Comparison of ENCODE assay signal across 22 cellular contexts in the genomic region with DNA sequence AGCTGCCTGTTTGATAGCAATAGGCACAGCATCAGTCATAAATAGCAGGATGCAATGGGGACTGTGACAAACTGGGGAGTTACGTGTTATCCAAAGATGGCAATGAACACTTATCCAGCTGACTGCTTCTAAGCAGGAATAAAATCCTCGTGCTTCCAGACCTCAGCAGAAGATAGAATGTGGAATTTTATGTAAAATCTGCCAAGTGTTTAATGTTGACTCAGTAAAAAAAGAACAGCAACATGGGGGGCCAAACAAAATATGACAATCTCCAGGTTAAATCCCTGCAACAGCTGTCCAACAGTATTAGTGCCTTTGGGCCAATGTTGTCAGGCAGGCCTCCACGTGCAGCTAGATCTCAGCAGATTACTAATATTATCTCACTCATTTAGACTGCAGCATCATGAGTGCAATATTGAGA.
DNase-seq lines count a peak whose midpoint lies in the region; ATAC-seq and TF ChIP-seq lines count a peak whose summit lies in the region.
"Had no signal": no experiment of that assay in that cellular context is flagged by ENCODE, and none has a peak within 500 bp of the region (broad histone marks: within the 10 kb centered on the region; RNA-seq: fewer than 3 reads in every experiment).

No MANE protein-coding gene starts in this region.

- H3K27ac ChIP-seq in SJCRH30, result peak overlapping the region; percentile 25; the same call in 1 of the 2 replicates
- peak overlapping the region; percentile 4 to 83 (median 63) for H3K27ac ChIP-seq in heart right ventricle
- H3K27ac ChIP-seq: VCaP had no signal

- peaks cover 10% of the 10 kb centered on the region for H3K36me3 ChIP-seq in SJCRH30
- H3K36me3 ChIP-seq in heart right ventricle, result peaks cover 0 to 17% (median 0%) of the 10 kb centered on the region in 9 donors

- H3K9me3 ChIP-seq in SJCRH30 (replicated peaks) (no peaks in the 10 kb centered on the region), heart right ventricle (no peaks in the 10 kb centered on the region)
- H3K9me3 ChIP-seq: A549, mucosa of descending colon had no signal

- DNase-seq in AG10803 (ENCODE audit: low read depth), result peak; percentile 29
- peak; percentile 75 to 86 for DNase-seq in SJCRH30
- no peak for DNase-seq in heart right ventricle
- no peak for DNase-seq in sciatic nerve (ENCODE audit: low spot score)
- no peak for DNase-seq in omental fat pad (ENCODE audit: low spot score)
- DNase-seq in NCI-H146 treated with DMSO at 0.1 percent for 48 hours (lab: John Stamatoyannopoulos, UW; ENCODE audit: unreplicated experiment), result no peak
- DNase-seq: activated CD8-positive, alpha-beta T cell treated with anti-CD3 and anti-CD28 coated beads for 36 hours; activated T-cell treated with anti-CD3 and anti-CD28 coated beads, Interleukin-2, amount 50 U/mL, for 72 hours; CD4-positive, alpha-beta memory T cell; DND-41; effector memory CD4-positive, alpha-beta T cell; H9; Kasumi-1; kidney glomerular epithelial cell; NCI-H1105; NK-92 treated with Interleukin-12 subunit alpha and Interleukin-12 subunit beta, amount 100 ng/mL, for 24 hours; T-helper 1 cell had no signal

- H3K4me3 ChIP-seq in AG10803 (ENCODE audit: low read length) (no peak overlapping the region), SJCRH30 (no peak overlapping the region), heart right ventricle (no peak overlapping the region)
- H3K4me3 ChIP-seq: A549, mucosa of descending colon had no signal

- ATAC-seq in heart right ventricle (peak; percentile 50 to 90 (median 76)), sciatic nerve (peak; percentile 78), omental fat pad (ENCODE audit: low FRiP score) (no peak), GM21423 (IDR thresholded peaks at IDR 0.05; ENCODE audit: unreplicated experiment) (no peak), GM18519 (IDR thresholded peaks at IDR 0.05; ENCODE audit: low FRiP score, unreplicated experiment) (no peak)
- ATAC-seq: A549; activated CD8-positive, alpha-beta T cell treated with anti-CD3 and anti-CD28 coated beads for 36 hours; activated T-cell treated with anti-CD3 and anti-CD28 coated beads, Interleukin-2, amount 50 U/mL, for 72 hours; mucosa of descending colon had no signal

- no peak for TF ChIP-seq CTCF in AG10803 (conservative IDR thresholded peaks at IDR 0.05; ENCODE audit: low read length)
- TF ChIP-seq CTCF in heart right ventricle (IDR thresholded peaks at IDR 0.05), result no peak
- no peak for TF ChIP-seq CTCF in omental fat pad (IDR thresholded peaks at IDR 0.05)

- 12 to 30% methylated on average over 3 of the region's 3 CpGs for WGBS in heart right ventricle, 2 donors

- H3K27me3 ChIP-seq in SJCRH30 (no peaks in the 10 kb centered on the region), heart right ventricle (no peaks in the 10 kb centered on the region)

- peaks cover 14% of the 10 kb centered on the region for H3K4me1 ChIP-seq in SJCRH30
- peaks cover 0 to 38% (median 19%) of the 10 kb centered on the region in 9 donors for H3K4me1 ChIP-seq in heart right ventricle

- intact Hi-C loops in heart right ventricle (cut with DNase I), result loop anchor here in 2 of 10 donors (10.0 kb wide), 2 partner anchors 57 to 123 kb away; partner anchors contain the start of gene SEMA3C (in 1 of the 2)
- intact Hi-C loops in sciatic nerve (cut with DNase I), result no loop called here

Comparison
In these comparisons a context has a peak if more than half of its experiments do, and no peak if none do; other contexts are left out.
1. DNase-seq: peak in AG10803 (single experiment) and SJCRH30 (2 of 2); none in heart right ventricle (0 of 2), sciatic nerve (single experiment), omental fat pad (single experiment) and NCI-H146 treated with DMSO at 0.1 percent for 48 hours (single experiment).
2. ATAC-seq: peak in heart right ventricle (8 of 8) and sciatic nerve (single experiment); none in omental fat pad (single experiment), GM21423 (single experiment) and GM18519 (single experiment).